In the genomic region with DNA sequence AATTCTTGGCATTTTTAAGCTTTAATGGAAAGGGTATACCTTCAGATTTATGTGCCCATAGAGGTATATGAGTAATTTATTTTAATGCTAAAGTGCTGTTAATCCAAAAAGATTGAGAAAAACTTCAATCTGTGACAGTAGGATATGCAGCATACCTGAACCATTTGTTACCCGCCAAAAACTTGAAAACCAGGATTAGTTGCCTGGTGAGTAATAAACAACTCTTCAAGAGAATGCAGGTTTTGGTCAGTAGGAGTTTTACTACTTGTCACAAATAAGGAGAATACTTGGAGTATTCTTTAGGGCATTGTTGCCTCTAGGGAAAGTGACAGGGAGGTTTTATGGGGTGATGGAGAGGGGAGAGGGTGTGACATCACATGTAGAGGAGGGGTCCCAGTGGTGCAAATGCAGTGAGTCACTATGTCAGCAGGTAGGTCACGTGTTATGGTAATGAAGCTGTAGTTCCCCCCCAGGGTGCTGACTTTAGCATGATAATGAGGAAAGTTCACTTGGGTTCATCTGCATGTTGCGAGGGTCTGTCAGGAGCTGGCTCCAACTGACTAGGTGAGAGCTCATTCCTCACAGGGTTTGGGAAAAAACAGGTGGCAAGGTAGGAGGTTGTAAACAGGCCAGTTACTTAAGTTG, we compare ENCODE assay signal across 19 cellular contexts. TPM values are rescaled to one million over a fixed set of nuclear protein-coding genes. Genes with fewer than 3 reads are reported as not detected.
A peak's percentile ranks its signal among the peaks of the same experiment; 100 is the strongest.
DNase-seq lines count a peak whose midpoint lies in the region; ATAC-seq and TF ChIP-seq lines count a peak whose summit lies in the region.
"Had no signal": no experiment of that assay in that cellular context is flagged by ENCODE, and none has a peak within 500 bp of the region (broad histone marks: within the 10 kb centered on the region; RNA-seq: fewer than 3 reads in every experiment).

No MANE protein-coding gene starts in this region.

- peaks cover 88% of the 10 kb centered on the region for H3K4me1 Mint-ChIP-seq in CD8-positive, alpha-beta T cell (ENCODE audit: low read depth)
- peaks cover 38% of the 10 kb centered on the region for H3K4me1 Mint-ChIP-seq in endodermal cell
- peaks cover 39% of the 10 kb centered on the region for H3K4me1 Mint-ChIP-seq in mesothelial cell of epicardium

- no peaks in the 10 kb centered on the region for H3K27me3 ChIP-seq in CD8-positive, alpha-beta T cell (ENCODE audit: insufficient read depth, low read length)
- H3K27me3 ChIP-seq in HUES64 (ENCODE audit: insufficient read depth, low read length) (no peaks in the 10 kb centered on the region), endodermal cell (ENCODE audit: control insufficient read depth, insufficient read depth, low read length, poor library complexity, severe bottlenecking) (no peaks in the 10 kb centered on the region), transverse colon (no peaks in the 10 kb centered on the region)
- H3K27me3 ChIP-seq: adrenal gland, ovary, Peyer's patch had no signal

- H3K9me3 ChIP-seq in CD8-positive, alpha-beta T cell (ENCODE audit: low read length) = no peaks in the 10 kb centered on the region
- peaks cover 7% of the 10 kb centered on the region for H3K9me3 ChIP-seq in HUES64 (ENCODE audit: insufficient read depth, low read depth, low read length)
- peaks cover 7% of the 10 kb centered on the region for H3K9me3 ChIP-seq in endodermal cell (ENCODE audit: control insufficient read depth, low read length)
- H3K9me3 ChIP-seq in transverse colon = no peaks in the 10 kb centered on the region
- H3K9me3 ChIP-seq: adrenal gland, ovary, Peyer's patch had no signal

- no peak overlapping the region for H3K4me3 Mint-ChIP-seq in CD8-positive, alpha-beta T cell
- H3K4me3 Mint-ChIP-seq in endodermal cell (peak overlapping the region; percentile 7), mesothelial cell of epicardium (no peak overlapping the region)
- H3K4me3 Mint-ChIP-seq: activated T-helper 17 cell treated with anti-CD3 and anti-CD28 coated beads, Interleukin-2, amount 50 U/mL, for 72 hours had no signal

- no peak for TF ChIP-seq CTCF in CD8-positive, alpha-beta T cell (IDR thresholded peaks at IDR 0.05)
- TF ChIP-seq CTCF in endodermal cell (conservative IDR thresholded peaks at IDR 0.05) (no peak), mesothelial cell of epicardium (IDR thresholded peaks at IDR 0.05; ENCODE audit: unreplicated experiment) (no peak), transverse colon (IDR thresholded peaks at IDR 0.05) (no peak)

- no peak for TF ChIP-seq EP300 in transverse colon (IDR thresholded peaks at IDR 0.05; ENCODE audit: low read depth)

- CTCF ChIA-PET in CD8-positive, alpha-beta T cell (lab: Charles Lee) = no interaction called here

- H3K27me3 Mint-ChIP-seq in CD8-positive, alpha-beta T cell (ENCODE audit: low read depth) = no peaks in the 10 kb centered on the region
- H3K27me3 Mint-ChIP-seq in endodermal cell (ENCODE audit: insufficient read depth) = no peaks in the 10 kb centered on the region
- H3K27me3 Mint-ChIP-seq in mesothelial cell of epicardium (ENCODE audit: low read depth) = no peaks in the 10 kb centered on the region
- H3K27me3 Mint-ChIP-seq: activated T-helper 17 cell treated with anti-CD3 and anti-CD28 coated beads, Interleukin-2, amount 50 U/mL, for 72 hours had no signal

- intact Hi-C loops in CD8-positive, alpha-beta T cell (cut with DNase I, micrococcal nuclease) = loop anchor here in 1 of 2 experiments (1.0 kb wide), 1 partner anchor 10 kb away; no protein-coding TSS in a partner anchor
- intact Hi-C loops in transverse colon (cut with DNase I; ENCODE audit: low total_unique reads) = no loop called here

- H3K9ac ChIP-seq in HUES64 (ENCODE audit: low read depth, low read length) = no peak overlapping the region
- no peak overlapping the region for H3K9ac ChIP-seq in endodermal cell (ENCODE audit: extremely low read depth, low read length, poor library complexity, severe bottlenecking)

- WGBS in HUES64 = 12% methylated on average over 3 of the region's 3 CpGs
- 51 to 64% methylated on average over 2 to 3 of the region's 3 CpGs for WGBS in endodermal cell (ENCODE audit: insufficient coverage in 1 of 2, insufficient read length in 1 of 2), 2 experiments
- WGBS in transverse colon (ENCODE audit: low coverage in 1 of 2), 2 donors = 71 to 89% methylated on average over 2 to 3 of the region's 3 CpGs

- H3K9me3 Mint-ChIP-seq in CD8-positive, alpha-beta T cell = peaks cover 4% of the 10 kb centered on the region
- H3K9me3 Mint-ChIP-seq in endodermal cell (peaks cover 14% of the 10 kb centered on the region), mesothelial cell of epicardium (peaks cover 23% of the 10 kb centered on the region)

- POLR2A ChIA-PET in CD8-positive, alpha-beta T cell (lab: Charles Lee) = no interaction called here

- peaks cover 13% of the 10 kb centered on the region for H3K36me3 Mint-ChIP-seq in CD8-positive, alpha-beta T cell
- peaks cover 17% of the 10 kb centered on the region for H3K36me3 Mint-ChIP-seq in endodermal cell (ENCODE audit: low read depth)
- peaks cover 28% of the 10 kb centered on the region for H3K36me3 Mint-ChIP-seq in mesothelial cell of epicardium

- peaks cover 66% of the 10 kb centered on the region for H3K4me1 ChIP-seq in CD8-positive, alpha-beta T cell (ENCODE audit: insufficient read depth, low read length)
- H3K4me1 ChIP-seq in HUES64 (ENCODE audit: insufficient read depth, low read length) (peaks cover 58% of the 10 kb centered on the region), endodermal cell (ENCODE audit: control insufficient read depth, insufficient read depth, low read length) (no peaks in the 10 kb centered on the region), transverse colon (peaks cover 31 to 73% (median 54%) of the 10 kb centered on the region in 4 donors)

- no peak overlapping the region for H3K27ac ChIP-seq in CD8-positive, alpha-beta T cell (ENCODE audit: low read depth, low read length)
- H3K27ac ChIP-seq in HUES64 (ENCODE audit: low read depth, low read length) (peak overlapping the region; percentile 87; the same call in 1 of the 2 replicates), endodermal cell (ENCODE audit: low read depth, low read length) (no peak overlapping the region), transverse colon (no peak overlapping the region)
- H3K27ac ChIP-seq: adrenal gland, ovary, Peyer's patch had no signal

- TF ChIP-seq POLR2A in transverse colon (IDR thresholded peaks at IDR 0.05) = no peak

- in situ Hi-C loops in transverse colon (cut with MboI; ENCODE audit: low pct_ligation_motif_present in 1 of 4, low pct_unique_long_range_greater_than_20kb in 1 of 4, low sequenced_read_pairs in 3 of 4) = no loop called here

- no peak for ATAC-seq in CD8-positive, alpha-beta T cell
- ATAC-seq: activated T-helper 17 cell treated with anti-CD3 and anti-CD28 coated beads, Interleukin-2, amount 50 U/mL, for 72 hours had no signal

- peak overlapping the region; percentile 61 for H3K27ac Mint-ChIP-seq in CD8-positive, alpha-beta T cell
- peak overlapping the region; percentile 93 for H3K27ac Mint-ChIP-seq in endodermal cell
- peak overlapping the region; percentile 64 for H3K27ac Mint-ChIP-seq in mesothelial cell of epicardium

- DNase-seq in CD8-positive, alpha-beta T cell = no peak
- peak; percentile 95 for DNase-seq in endodermal cell
- no peak for DNase-seq in mesothelial cell of epicardium (ENCODE audit: low spot score in 2 of 2, unreplicated experiment in 2 of 2)
- no peak for DNase-seq in NCI-H2227 treated with DMSO at 0.1 percent for 48 hours (lab: John Stamatoyannopoulos, UW)
- DNase-seq in transverse colon = no peak
- DNase-seq in activated CD4-positive, CD25-positive, alpha-beta regulatory T cell treated with anti-CD3 and anti-CD28 coated beads, Interleukin-2, amount 50 U/mL, for 72 hours = no peak
- DNase-seq: activated CD8-positive, alpha-beta memory T cell treated with anti-CD3 and anti-CD28 coated beads for 24 hours; adrenal gland; central memory CD4-positive, alpha-beta T cell; DMS 273 treated with DMSO at 0.1 percent for 48 hours; effector CD4-positive, alpha-beta T cell; KBM-7; NCI-H1092 treated with DMSO at 0.1 percent for 48 hours; NCI-H2107; ovary; Peyer's patch; stimulated activated CD4-positive, alpha-beta T cell treated with anti-CD3 and anti-CD28 coated beads, Interleukin-2, amount 100 ng/mL, for 24 hours had no signal

- H3K4me3 ChIP-seq in CD8-positive, alpha-beta T cell (ENCODE audit: low read depth, low read length) = no peak overlapping the region
- H3K4me3 ChIP-seq in HUES64 (ENCODE audit: low read length) (0 out of 2 replicates have a peak overlapping the region, but pooled peaks have one; percentile 2), endodermal cell (ENCODE audit: low read length) (no peak overlapping the region), transverse colon (no peak overlapping the region)
- H3K4me3 ChIP-seq: adrenal gland, ovary, Peyer's patch had no signal

- no peaks in the 10 kb centered on the region for H3K36me3 ChIP-seq in CD8-positive, alpha-beta T cell (ENCODE audit: insufficient read depth, low read length)
- H3K36me3 ChIP-seq in HUES64 (ENCODE audit: insufficient read depth, low read length) (peaks cover 7% of the 10 kb centered on the region), endodermal cell (ENCODE audit: control insufficient read depth, insufficient read depth, low read length) (no peaks in the 10 kb centered on the region), transverse colon (no peaks in the 10 kb centered on the region)
- H3K36me3 ChIP-seq: adrenal gland, ovary, Peyer's patch had no signal

RNA-seq across cellular contexts. Expression of a gene that starts 23.1 kb away (rescaled TPM):
- total RNA-seq in CD8-positive, alpha-beta T cell = 10 to 100 TPM; 49.8 to 54.7 TPM
- polyA plus RNA-seq in HUES64 (2013, experiment 1 of 2) = 20.0 TPM
- polyA plus RNA-seq in HUES64 (2013, experiment 2 of 2) = 20.1 TPM
- total RNA-seq in endodermal cell (10 to 100 TPM; 31.4 to 34.9 TPM), mesothelial cell of epicardium (82.8 to 89.2 TPM (median 88.1 TPM) in 3 replicates), transverse colon (100 to 1,000 TPM in 1 of 4 donors, 10 to 100 TPM in 3; 37.4 to 107 (median 69.2) TPM)
- polyA plus RNA-seq in endodermal cell (2013, experiment 1 of 2) = 23.5 TPM
- 23.4 TPM for polyA plus RNA-seq in endodermal cell (2013, experiment 2 of 2)
